Comparison of ENCODE assay signal across 12 cellular contexts in the genomic region with DNA sequence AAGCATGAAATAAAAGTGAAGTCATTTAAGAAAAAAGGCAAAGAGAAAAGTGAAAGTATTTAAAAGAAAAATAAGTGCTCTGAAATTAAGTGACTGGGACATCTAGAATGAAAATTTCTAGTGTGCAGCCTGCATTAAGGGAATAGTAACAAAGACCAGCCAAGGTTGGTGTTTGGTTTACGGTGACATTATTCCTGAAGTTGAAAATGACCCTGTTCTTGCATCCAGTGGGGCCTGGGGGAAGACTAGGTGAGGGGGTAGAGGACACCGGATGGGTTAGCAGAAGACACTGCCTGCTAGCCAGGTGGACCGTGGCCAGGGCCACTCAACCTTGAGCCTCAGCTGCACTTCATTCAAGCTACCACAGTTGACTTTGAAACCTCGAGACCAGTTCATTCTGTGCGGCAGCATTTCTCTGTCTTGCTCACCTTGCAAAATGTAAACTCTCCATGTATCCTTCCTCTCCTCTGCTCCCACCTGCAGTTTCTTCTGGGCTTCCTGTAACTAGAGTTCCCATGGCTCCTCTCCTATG. TPM values are rescaled to one million over a fixed set of nuclear protein-coding genes. Genes with fewer than 3 reads are reported as not detected.
DNase-seq lines count a peak whose midpoint lies in the region; ATAC-seq and TF ChIP-seq lines count a peak whose summit lies in the region.
"Had no signal": no experiment of that assay in that cellular context is flagged by ENCODE, and none has a peak within 500 bp of the region (broad histone marks: within the 10 kb centered on the region; RNA-seq: fewer than 3 reads in every experiment).

No MANE protein-coding gene starts in this region.

- peaks cover 34% of the 10 kb centered on the region for H3K4me1 Mint-ChIP-seq in activated T-cell treated with anti-CD3 and anti-CD28 coated beads, Interleukin-2, amount 50 U/mL, for 72 hours (ENCODE audit: low read depth)

- H3K27ac ChIP-seq in A673 (ENCODE audit: low read depth, low read length, poor library complexity, severe bottlenecking): no peak overlapping the region

- H3K9me3 ChIP-seq in A673 (ENCODE audit: low read depth, low read length, poor library complexity, severe bottlenecking): no peaks in the 10 kb centered on the region

- peaks cover 12% of the 10 kb centered on the region for H3K27me3 Mint-ChIP-seq in activated T-cell treated with anti-CD3 and anti-CD28 coated beads, Interleukin-2, amount 50 U/mL, for 72 hours (ENCODE audit: low read depth)

- no TSS peak for BruUV-seq in A673 (replicated peaks; lab: Mats Ljungman, UMichigan)

- H3K36me3 Mint-ChIP-seq in activated T-cell treated with anti-CD3 and anti-CD28 coated beads, Interleukin-2, amount 50 U/mL, for 72 hours (ENCODE audit: insufficient read depth in 2 of 2): no peaks in the 10 kb centered on the region

- intact Hi-C loops in A673 (cut with micrococcal nuclease; ENCODE audit: unreplicated experiment): no loop called here

- DNase-seq in activated T-cell treated with anti-CD3 and anti-CD28 coated beads, Interleukin-2, amount 50 U/mL, for 72 hours: no peak
- DNase-seq in activated T-cell treated with anti-CD3 and anti-CD28 coated beads, Interleukin-2, amount 50 U/mL, for 1 hour: no peak
- DNase-seq in left lobe of liver (ENCODE audit: low spot score): peak; percentile 50
- no peak for DNase-seq in effector CD4-positive, alpha-beta T cell
- no peak for DNase-seq in A673 (ENCODE audit: low spot score)
- DNase-seq: DMS 273 treated with DMSO at 0.1 percent for 48 hours, hippocampal formation, mammary epithelial cell, NCI-H510A had no signal

- peaks cover 28% of the 10 kb centered on the region for H3K27me3 ChIP-seq in A673 (replicated peaks; ENCODE audit: insufficient read depth, low read depth, low read length, poor library complexity)

- H3K36me3 ChIP-seq in A673 (ENCODE audit: insufficient read depth, low read length, poor library complexity, severe bottlenecking): no peaks in the 10 kb centered on the region

- H3K9me3 Mint-ChIP-seq in activated T-cell treated with anti-CD3 and anti-CD28 coated beads, Interleukin-2, amount 50 U/mL, for 72 hours: peaks cover under 1 to 2% of the 10 kb centered on the region in 2 donors

- peak overlapping the region; percentile 97 for H3K27ac Mint-ChIP-seq in activated T-cell treated with anti-CD3 and anti-CD28 coated beads, Interleukin-2, amount 50 U/mL, for 72 hours

- ATAC-seq in activated T-cell treated with anti-CD3 and anti-CD28 coated beads, Interleukin-2, amount 50 U/mL, for 72 hours (replicated peaks in 1 of 2): no peak
- peak; percentile 65 for ATAC-seq in GM21576 (IDR thresholded peaks at IDR 0.05; ENCODE audit: unreplicated experiment)
- ATAC-seq in HG03196 (IDR thresholded peaks at IDR 0.05; ENCODE audit: unreplicated experiment): peak; percentile 48
- peak; percentile 76 for ATAC-seq in left lobe of liver
- no peak for ATAC-seq in GM18519 (IDR thresholded peaks at IDR 0.05; ENCODE audit: low FRiP score, unreplicated experiment)

- POLR2A ChIA-PET in A673 (lab: Charles Lee; ENCODE audit: low non-redundant PET): no interaction called here

- peak overlapping the region in 1 of 2 donors; percentile 89 for H3K4me3 Mint-ChIP-seq in activated T-cell treated with anti-CD3 and anti-CD28 coated beads, Interleukin-2, amount 50 U/mL, for 72 hours

- H3K4me1 ChIP-seq in A673 (ENCODE audit: insufficient read depth, low read length, poor library complexity, severe bottlenecking): no peaks in the 10 kb centered on the region

- CTCF ChIA-PET in A673 (lab: Charles Lee): no interaction called here

- H3K4me3 ChIP-seq in A673 (ENCODE audit: low read depth, low read length, poor library complexity, severe bottlenecking): no peak overlapping the region

- no peak for TF ChIP-seq CTCF in A673 (conservative IDR thresholded peaks at IDR 0.05; ENCODE audit: low read depth, low read length)

RNA-seq across cellular contexts. Expression of gene KCNK1, which starts 14.3 kb away (rescaled TPM):
- 1 to 10 TPM in 1 of 2 donors, under 1 TPM in 1; 0.43 to 5.9 TPM for total RNA-seq in activated T-cell treated with anti-CD3 and anti-CD28 coated beads, Interleukin-2, amount 50 U/mL, for 72 hours
- total RNA-seq in left lobe of liver (1.1 TPM), A673 (2021) (not detected in 2 replicates)

Comparison
In these comparisons a context has a peak if more than half of its experiments do, and no peak if none do; other contexts are left out.
1. ATAC-seq: peak in GM21576 (single experiment), HG03196 (single experiment) and left lobe of liver (single experiment); none in activated T-cell treated with anti-CD3 and anti-CD28 coated beads, Interleukin-2, amount 50 U/mL, for 72 hours (0 of 2) and GM18519 (single experiment).